Comparison of ENCODE assay signal across 8 cellular contexts in genomic region chr14:95523051-95523817, GRCh38. TPM values are rescaled to one million over a fixed set of nuclear protein-coding genes. Genes with fewer than 3 reads are reported as not detected.
A peak's percentile ranks its signal among the peaks of the same experiment; 100 is the strongest.
DNase-seq lines count a peak whose midpoint lies in the region; ATAC-seq and TF ChIP-seq lines count a peak whose summit lies in the region.

No MANE protein-coding gene starts in this region.

- CTCF ChIA-PET in activated CD8-positive, alpha-beta memory T cell treated with anti-CD3 and anti-CD28 coated beads, Interleukin-2, amount 10 ng/mL, durations not matched to agents 7 days and 5 days (lab: Charles Lee), result interaction anchor here (0.6 to 7.6 kb wide), 13 partner anchors 9 to 95 kb away, joined by 3 to 130 read pairs (median 5); partner anchors contain the start of gene GLRX5

- no peak for TF ChIP-seq EP300 in tibial nerve (IDR thresholded peaks at IDR 0.05)

- H3K27ac ChIP-seq in heart right ventricle (peak overlapping the region in 9 of 10 donors; percentile 4 to 79 (median 54)), tibial nerve (peak overlapping the region in 3 of 4 donors; percentile 26 to 57 (median 34))

- no peak for TF ChIP-seq POLR2A in tibial nerve (IDR thresholded peaks at IDR 0.05)

- peaks cover 12 to 88% (median 54%) of the 10 kb centered on the region in 9 donors for H3K4me1 ChIP-seq in heart right ventricle
- H3K4me1 ChIP-seq in tibial nerve, result peaks cover 0 to 91% (median 53%) of the 10 kb centered on the region in 4 donors

- H3K36me3 Mint-ChIP-seq in activated CD8-positive, alpha-beta memory T cell treated with anti-CD3 and anti-CD28 coated beads, Interleukin-2, amount 10 ng/mL, durations not matched to agents 7 days and 5 days, result no peaks in the 10 kb centered on the region
- H3K36me3 Mint-ChIP-seq in immature natural killer cell, result no peaks in the 10 kb centered on the region

- ATAC-seq in heart right ventricle, result peak in 1 of 8 donors; percentile 4
- no peak for ATAC-seq in Right ventricle myocardium superior (ENCODE audit: poor library complexity)
- ATAC-seq in activated CD8-positive, alpha-beta memory T cell treated with anti-CD3 and anti-CD28 coated beads, Interleukin-2, amount 10 ng/mL, durations not matched to agents 7 days and 5 days, result peak; percentile 57
- no peak for ATAC-seq in HG03045 (IDR thresholded peaks at IDR 0.05; ENCODE audit: unreplicated experiment)

- H3K36me3 ChIP-seq in heart right ventricle, result no peaks in the 10 kb centered on the region
- H3K36me3 ChIP-seq in tibial nerve, result no peaks in the 10 kb centered on the region

- no peaks in the 10 kb centered on the region for H3K27me3 Mint-ChIP-seq in activated CD8-positive, alpha-beta memory T cell treated with anti-CD3 and anti-CD28 coated beads, Interleukin-2, amount 10 ng/mL, durations not matched to agents 7 days and 5 days
- no peaks in the 10 kb centered on the region for H3K27me3 Mint-ChIP-seq in immature natural killer cell (ENCODE audit: low read depth in 3 of 3)

- TF ChIP-seq CTCF in heart right ventricle (IDR thresholded peaks at IDR 0.05), result no peak
- no peak for TF ChIP-seq CTCF in tibial nerve (IDR thresholded peaks at IDR 0.05)

- 52 to 66% methylated on average over 12 of the region's 12 CpGs for WGBS in heart right ventricle, 2 donors
- 43 to 50% methylated on average over 12 of the region's 12 CpGs for WGBS in tibial nerve, 2 donors

- H3K4me1 Mint-ChIP-seq in activated CD8-positive, alpha-beta memory T cell treated with anti-CD3 and anti-CD28 coated beads, Interleukin-2, amount 10 ng/mL, durations not matched to agents 7 days and 5 days, result peaks cover 89% of the 10 kb centered on the region
- H3K4me1 Mint-ChIP-seq in immature natural killer cell, result peaks cover 61 to 64% of the 10 kb centered on the region in 2 donors

- intact Hi-C loops in heart right ventricle (cut with DNase I) (loop anchor here in 1 of 10 donors (5.0 kb wide), 1 partner anchor 36 kb away; no protein-coding TSS in a partner anchor), Right ventricle myocardium superior (cut with DNase I) (no loop called here)

- H3K9me3 Mint-ChIP-seq in activated CD8-positive, alpha-beta memory T cell treated with anti-CD3 and anti-CD28 coated beads, Interleukin-2, amount 10 ng/mL, durations not matched to agents 7 days and 5 days (ENCODE audit: low read depth), result no peaks in the 10 kb centered on the region
- no peaks in the 10 kb centered on the region for H3K9me3 Mint-ChIP-seq in immature natural killer cell

- DNase-seq in heart right ventricle (no peak), Right ventricle myocardium superior (no peak), immature natural killer cell (peak in 1 of 3 donors; percentile 35), tibial nerve (ENCODE audit: low spot score in 2 of 2) (no peak), ureter (ENCODE audit: low spot score) (no peak), NCI-H2029 (lab: John Stamatoyannopoulos, UW) (no peak)
- peak; percentile 76 for DNase-seq in activated CD8-positive, alpha-beta memory T cell treated with anti-CD3 and anti-CD28 coated beads, Interleukin-2, amount 10 ng/mL, durations not matched to agents 7 days and 5 days

- H3K27ac Mint-ChIP-seq in activated CD8-positive, alpha-beta memory T cell treated with anti-CD3 and anti-CD28 coated beads, Interleukin-2, amount 10 ng/mL, durations not matched to agents 7 days and 5 days, result peak overlapping the region; percentile 95
- peak overlapping the region; percentile 81 to 95 (median 91) for H3K27ac Mint-ChIP-seq in immature natural killer cell

- H3K4me3 Mint-ChIP-seq in activated CD8-positive, alpha-beta memory T cell treated with anti-CD3 and anti-CD28 coated beads, Interleukin-2, amount 10 ng/mL, durations not matched to agents 7 days and 5 days, result peak overlapping the region; percentile 65
- peak overlapping the region; percentile 40 to 78 (median 76) for H3K4me3 Mint-ChIP-seq in immature natural killer cell

- peak overlapping the region in 2 of 10 donors; percentile 18 to 25 for H3K4me3 ChIP-seq in heart right ventricle
- H3K4me3 ChIP-seq in tibial nerve, result no peak overlapping the region

- H3K27me3 ChIP-seq in heart right ventricle (no peaks in the 10 kb centered on the region), tibial nerve (no peaks in the 10 kb centered on the region)

- H3K9me3 ChIP-seq in heart right ventricle (no peaks in the 10 kb centered on the region), tibial nerve (no peaks in the 10 kb centered on the region)

RNA-seq across cellular contexts. Expression of gene SYNE3, which starts 6.8 kb away (rescaled TPM):
- total RNA-seq in heart right ventricle (10 to 100 TPM in 5 of 10 donors, 1 to 10 TPM in 5; 4.8 to 15.4 (median 10.4) TPM), Right ventricle myocardium superior (15.1 TPM), tibial nerve (100 to 1,000 TPM in 1 of 4 donors, 10 to 100 TPM in 3; 71.0 to 106 (median 87.5) TPM), ureter (14.4 TPM)
- polyA plus RNA-seq in heart right ventricle (1 to 10 TPM; 1.5 to 5.3 TPM), immature natural killer cell (1 to 10 TPM in 2 of 3 donors, not detected in 1; 1.0 to 1.4 TPM)
- total RNA-seq in activated CD8-positive, alpha-beta memory T cell treated with anti-CD3 and anti-CD28 coated beads, Interleukin-2, amount 10 ng/mL, durations not matched to agents 7 days and 5 days, result 10 to 100 TPM; 65.8 to 81.6 TPM

RNA-seq across cellular contexts. Expression of gene GLRX5, which starts 11.6 kb away (rescaled TPM):
- total RNA-seq in heart right ventricle (100 to 1,000 TPM in 2 of 10 donors, 10 to 100 TPM in 8; 69.9 to 121 (median 91.8) TPM), Right ventricle myocardium superior (85.4 TPM), tibial nerve (10 to 100 TPM; 26.4 to 44.7 (median 34.6) TPM), ureter (35.9 TPM)
- polyA plus RNA-seq in heart right ventricle (10 to 100 TPM; 49.8 to 66.6 TPM), immature natural killer cell (10 to 100 TPM; 54.5 to 87.1 (median 81.7) TPM)
- 10 to 100 TPM; 36.4 to 48.5 TPM for total RNA-seq in activated CD8-positive, alpha-beta memory T cell treated with anti-CD3 and anti-CD28 coated beads, Interleukin-2, amount 10 ng/mL, durations not matched to agents 7 days and 5 days
